Comparison of ENCODE assay signal across 19 cellular contexts in the genomic region with DNA sequence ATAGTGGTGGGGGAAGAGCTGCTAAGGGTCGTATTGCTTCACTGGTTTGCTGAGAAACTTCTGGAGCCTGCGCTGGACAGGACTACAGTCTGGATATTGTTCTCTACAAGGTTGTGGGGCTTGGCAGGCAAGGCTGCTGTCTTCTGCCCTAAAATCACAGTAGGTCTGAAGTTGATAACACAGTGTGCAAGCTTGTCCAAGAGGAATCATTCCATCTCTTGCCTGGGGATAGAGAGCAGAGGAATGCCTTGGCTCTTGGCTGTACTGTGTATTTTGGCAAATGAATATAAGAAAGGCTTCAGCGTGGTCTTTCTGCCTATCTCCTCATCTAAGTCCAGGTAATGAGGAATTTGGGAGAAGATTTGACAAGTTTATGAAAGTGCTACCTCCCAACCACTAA. TPM values are rescaled to one million over a fixed set of nuclear protein-coding genes. Genes with fewer than 3 reads are reported as not detected.
DNase-seq lines count a peak whose midpoint lies in the region; ATAC-seq and TF ChIP-seq lines count a peak whose summit lies in the region.
"Had no signal": no experiment of that assay in that cellular context is flagged by ENCODE, and none has a peak within 500 bp of the region (broad histone marks: within the 10 kb centered on the region; RNA-seq: fewer than 3 reads in every experiment).

No MANE protein-coding gene starts in this region.

- ATAC-seq in left lobe of liver: no peak

- H3K79me2 ChIP-seq in parathyroid adenoma: no peaks in the 10 kb centered on the region

- H3K36me3 ChIP-seq in BLaER1 treated with 17β-estradiol and CSF1 and Interleukin-3, amounts not matched to agents 10 nM and 100 nM: no peaks in the 10 kb centered on the region
- no peaks in the 10 kb centered on the region for H3K36me3 ChIP-seq in ascending aorta
- H3K36me3 ChIP-seq in left ventricle myocardium inferior: no peaks in the 10 kb centered on the region
- no peaks in the 10 kb centered on the region for H3K36me3 ChIP-seq in parathyroid adenoma (ENCODE audit: control insufficient read depth, insufficient read depth, low read length)
- H3K36me3 ChIP-seq: esophagus muscularis mucosa, neutrophil had no signal

- H3K27ac ChIP-seq in BLaER1 treated with 17β-estradiol and CSF1 and Interleukin-3, amounts not matched to agents 10 nM and 100 nM: peak overlapping the region in 9 of 11 experiments; percentile 6 to 62 (median 53); a peak in 14 of 22 replicates
- H3K27ac ChIP-seq in ascending aorta (peak overlapping the region; percentile 4 to 60), left ventricle myocardium inferior (replicated peaks) (peak overlapping the region; percentile 28), parathyroid adenoma (peak overlapping the region; percentile 15)
- H3K27ac ChIP-seq: HL-60, neutrophil, VCaP had no signal

- peaks cover 38 to 49% (median 41%) of the 10 kb centered on the region in 10 experiments for H3K4me1 ChIP-seq in BLaER1 treated with 17β-estradiol and CSF1 and Interleukin-3, amounts not matched to agents 10 nM and 100 nM
- H3K4me1 ChIP-seq in ascending aorta: peaks cover 3 to 11% of the 10 kb centered on the region in 2 donors
- peaks cover 26% of the 10 kb centered on the region for H3K4me1 ChIP-seq in left ventricle myocardium inferior
- H3K4me1 ChIP-seq in parathyroid adenoma: peaks cover 6% of the 10 kb centered on the region

- no peak for TF ChIP-seq CTCF in ascending aorta (IDR thresholded peaks at IDR 0.05)
- no peak for TF ChIP-seq CTCF in left ventricle myocardium inferior (IDR thresholded peaks at IDR 0.05; ENCODE audit: borderline replicate concordance)
- TF ChIP-seq CTCF in parathyroid adenoma (IDR thresholded peaks at IDR 0.05): no peak

- no peaks in the 10 kb centered on the region for H4K20me1 ChIP-seq in BLaER1 treated with 17β-estradiol and CSF1 and Interleukin-3, amounts not matched to agents 10 nM and 100 nM

- H3K9ac ChIP-seq in BLaER1 treated with 17β-estradiol and CSF1 and Interleukin-3, amounts not matched to agents 10 nM and 100 nM: peak overlapping the region in 4 of 11 experiments; percentile 2 to 17 (median 10); a peak in 4 of 22 replicates
- no peak overlapping the region for H3K9ac ChIP-seq in parathyroid adenoma

- DNase-seq in ascending aorta (ENCODE audit: low spot score in 2 of 2): no peak
- DNase-seq in left ventricle myocardium inferior: no peak
- DNase-seq in activated CD4-positive, alpha-beta T cell treated with anti-CD3 and anti-CD28 coated beads, Interleukin-2, amount 50 U/mL, for 48 hours: no peak
- no peak for DNase-seq in NCI-H1105 (lab: John Stamatoyannopoulos, UW)
- no peak for DNase-seq in left lobe of liver (ENCODE audit: low spot score)
- no peak for DNase-seq in stimulated activated CD4-positive, alpha-beta T cell treated with anti-CD3 and anti-CD28 coated beads, Interleukin-2, amount 100 ng/mL, for 24 hours
- DNase-seq: activated gamma-delta T cell treated with Interleukin-2 at 50 U/mL for 16 hours; CD4-positive, alpha-beta T cell; DMS153; effector memory CD4-positive, alpha-beta T cell; NCI-H1436 treated with DMSO at 0.1 percent for 48 hours; NCI-H2171 treated with DMSO at 0.1 percent for 48 hours; NCI-H526 treated with DMSO at 0.1 percent for 48 hours had no signal

- no peak overlapping the region for H3K4me3 ChIP-seq in BLaER1 treated with 17β-estradiol and CSF1 and Interleukin-3, amounts not matched to agents 10 nM and 100 nM
- peak overlapping the region; percentile 25 to 27 for H3K4me3 ChIP-seq in ascending aorta
- no peak overlapping the region for H3K4me3 ChIP-seq in left ventricle myocardium inferior
- H3K4me3 ChIP-seq in parathyroid adenoma (ENCODE audit: low read depth, low read length): no peak overlapping the region
- H3K4me3 ChIP-seq: esophagus muscularis mucosa had no signal

- peak overlapping the region; percentile 15 for H2AFZ ChIP-seq in parathyroid adenoma

- intact Hi-C loops in ascending aorta (cut with DNase I) (no loop called here), left ventricle myocardium inferior (cut with micrococcal nuclease) (no loop called here)

- no peaks in the 10 kb centered on the region for H3K27me3 ChIP-seq in BLaER1 treated with 17β-estradiol and CSF1 and Interleukin-3, amounts not matched to agents 10 nM and 100 nM
- no peaks in the 10 kb centered on the region for H3K27me3 ChIP-seq in ascending aorta
- no peaks in the 10 kb centered on the region for H3K27me3 ChIP-seq in left ventricle myocardium inferior (ENCODE audit: low read depth)
- H3K27me3 ChIP-seq in parathyroid adenoma (ENCODE audit: control insufficient read depth, insufficient read depth, low read length): no peaks in the 10 kb centered on the region
- H3K27me3 ChIP-seq: esophagus muscularis mucosa had no signal

- peak overlapping the region; percentile 63 to 79 (median 71) for H3K4me2 ChIP-seq in BLaER1 treated with 17β-estradiol and CSF1 and Interleukin-3, amounts not matched to agents 10 nM and 100 nM
- H3K4me2 ChIP-seq in parathyroid adenoma (ENCODE audit: low read length): no peak overlapping the region

- peaks cover 9 to 19% (median 12%) of the 10 kb centered on the region in 11 experiments for H3K9me3 ChIP-seq in BLaER1 treated with 17β-estradiol and CSF1 and Interleukin-3, amounts not matched to agents 10 nM and 100 nM (replicated peaks in 1 of 11)
- H3K9me3 ChIP-seq in ascending aorta: no peaks in the 10 kb centered on the region
- H3K9me3 ChIP-seq in left ventricle myocardium inferior (replicated peaks): peaks cover 4% of the 10 kb centered on the region
- no peaks in the 10 kb centered on the region for H3K9me3 ChIP-seq in parathyroid adenoma (ENCODE audit: control insufficient read depth, low read length)
- H3K9me3 ChIP-seq: esophagus muscularis mucosa, neutrophil had no signal

RNA-seq across cellular contexts. Expression of a gene that starts 9.4 kb away (rescaled TPM):
- total RNA-seq in ascending aorta: not detected
- total RNA-seq in left ventricle myocardium inferior: 8.7 TPM
- total RNA-seq in left lobe of liver: 0.60 TPM

Comparison
In these comparisons a context has a peak if more than half of its experiments do, and no peak if none do; other contexts are left out.
1. H3K4me3 ChIP-seq: peak in ascending aorta (2 of 2); none in BLaER1 treated with 17β-estradiol and CSF1 and Interleukin-3, amounts not matched to agents 10 nM and 100 nM (0 of 10), left ventricle myocardium inferior (single experiment) and parathyroid adenoma (single experiment).
2. Peak in every context shown above with its lines, with median percentiles within 50 percentile points of each other: H3K27ac ChIP-seq.